Comparison of ENCODE assay signal across 11 cellular contexts in genomic region chr19:15282311-15282705, GRCh38. TPM values are rescaled to one million over a fixed set of nuclear protein-coding genes. Genes with fewer than 3 reads are reported as not detected.
DNase-seq lines count a peak whose midpoint lies in the region; ATAC-seq and TF ChIP-seq lines count a peak whose summit lies in the region.
"Had no signal": no experiment of that assay in that cellular context is flagged by ENCODE, and none has a peak within 500 bp of the region (broad histone marks: within the 10 kb centered on the region; RNA-seq: fewer than 3 reads in every experiment).

No MANE protein-coding gene starts in this region.

- no peaks in the 10 kb centered on the region for H3K27me3 Mint-ChIP-seq in activated naive CD4-positive, alpha-beta T cell treated with anti-CD3 and anti-CD28 coated beads for 36 hours (ENCODE audit: low read depth)
- H3K27me3 Mint-ChIP-seq in activated naive CD4-positive, alpha-beta T cell treated with anti-CD3 and anti-CD28 coated beads, Interleukin-2, amount 10 ng/mL, durations not matched to agents 7 days and 5 days: no peaks in the 10 kb centered on the region
- no peaks in the 10 kb centered on the region for H3K27me3 Mint-ChIP-seq in T-helper 17 cell

- H3K27ac ChIP-seq in tibial artery: peak overlapping the region; percentile 48 to 63

- TF ChIP-seq CTCF in tibial artery (IDR thresholded peaks at IDR 0.05): no peak

- H3K9ac ChIP-seq in iPS-15b (ENCODE audit: low read depth, low read length): peak overlapping the region; percentile 8

- H3K9me3 ChIP-seq in T-helper 17 cell (ENCODE audit: control insufficient read depth, low read length, poor library complexity, severe bottlenecking) (no peaks in the 10 kb centered on the region), iPS-15b (ENCODE audit: control insufficient read depth, insufficient read depth, low read length) (no peaks in the 10 kb centered on the region), tibial artery (no peaks in the 10 kb centered on the region), MG63 (no peaks in the 10 kb centered on the region)

- H3K4me1 ChIP-seq in iPS-15b (ENCODE audit: control insufficient read depth, insufficient read depth, low read length) (peaks cover 34% of the 10 kb centered on the region), tibial artery (peaks cover 0 to 100% (median 89%) of the 10 kb centered on the region in 4 donors)

- no peaks in the 10 kb centered on the region for H3K36me3 Mint-ChIP-seq in activated naive CD4-positive, alpha-beta T cell treated with anti-CD3 and anti-CD28 coated beads for 36 hours (ENCODE audit: low read depth)
- H3K36me3 Mint-ChIP-seq in activated naive CD4-positive, alpha-beta T cell treated with anti-CD3 and anti-CD28 coated beads, Interleukin-2, amount 10 ng/mL, durations not matched to agents 7 days and 5 days: peaks cover 2% of the 10 kb centered on the region
- H3K36me3 Mint-ChIP-seq in T-helper 17 cell (ENCODE audit: low read depth): no peaks in the 10 kb centered on the region

- intact Hi-C loops in activated naive CD4-positive, alpha-beta T cell treated with anti-CD3 and anti-CD28 coated beads for 36 hours (cut with micrococcal nuclease): no loop called here
- intact Hi-C loops in tibial artery (cut with DNase I; ENCODE audit: low total_unique reads): no loop called here

- no peak overlapping the region for H3K4me3 ChIP-seq in iPS-15b (ENCODE audit: low read depth, low read length)
- no peak overlapping the region for H3K4me3 ChIP-seq in tibial artery
- H3K4me3 ChIP-seq in MG63: no peak overlapping the region
- H3K4me3 ChIP-seq: lung had no signal

- H3K36me3 ChIP-seq in iPS-15b (ENCODE audit: control insufficient read depth, insufficient read depth, low read length) (no peaks in the 10 kb centered on the region), tibial artery (no peaks in the 10 kb centered on the region), MG63 (peaks cover 14% of the 10 kb centered on the region)

- H3K27me3 ChIP-seq in iPS-15b (ENCODE audit: control insufficient read depth, insufficient read depth, low read length) (no peaks in the 10 kb centered on the region), tibial artery (no peaks in the 10 kb centered on the region), MG63 (no peaks in the 10 kb centered on the region)

- peaks cover 89% of the 10 kb centered on the region for H3K4me1 Mint-ChIP-seq in activated naive CD4-positive, alpha-beta T cell treated with anti-CD3 and anti-CD28 coated beads for 36 hours (ENCODE audit: low read depth)
- H3K4me1 Mint-ChIP-seq in activated naive CD4-positive, alpha-beta T cell treated with anti-CD3 and anti-CD28 coated beads, Interleukin-2, amount 10 ng/mL, durations not matched to agents 7 days and 5 days: peaks cover 68% of the 10 kb centered on the region
- peaks cover 62% of the 10 kb centered on the region for H3K4me1 Mint-ChIP-seq in T-helper 17 cell

- no peaks in the 10 kb centered on the region for H3K9me3 Mint-ChIP-seq in activated naive CD4-positive, alpha-beta T cell treated with anti-CD3 and anti-CD28 coated beads for 36 hours
- no peaks in the 10 kb centered on the region for H3K9me3 Mint-ChIP-seq in activated naive CD4-positive, alpha-beta T cell treated with anti-CD3 and anti-CD28 coated beads, Interleukin-2, amount 10 ng/mL, durations not matched to agents 7 days and 5 days

- no peak for DNase-seq in activated naive CD4-positive, alpha-beta T cell treated with anti-CD3 and anti-CD28 coated beads for 36 hours
- no peak for DNase-seq in activated naive CD4-positive, alpha-beta T cell treated with anti-CD3 and anti-CD28 coated beads, Interleukin-2, amount 10 ng/mL, durations not matched to agents 7 days and 5 days
- DNase-seq in T-helper 17 cell (no peak), tibial artery (no peak), MG63 (no peak), occipital lobe (lab: John Stamatoyannopoulos, UW) (no peak)
- DNase-seq: erythroblast, NCI-H226 had no signal

- H3K4me3 Mint-ChIP-seq in activated naive CD4-positive, alpha-beta T cell treated with anti-CD3 and anti-CD28 coated beads for 36 hours: no peak overlapping the region
- H3K4me3 Mint-ChIP-seq in activated naive CD4-positive, alpha-beta T cell treated with anti-CD3 and anti-CD28 coated beads, Interleukin-2, amount 10 ng/mL, durations not matched to agents 7 days and 5 days: no peak overlapping the region
- H3K4me3 Mint-ChIP-seq in T-helper 17 cell: no peak overlapping the region

- CTCF ChIA-PET in activated naive CD4-positive, alpha-beta T cell treated with anti-CD3 and anti-CD28 coated beads for 36 hours (lab: Charles Lee): interaction anchor here (1.3 kb wide), 1 partner anchor 51 kb away, joined by 3 read pairs; no protein-coding TSS in a partner anchor
- CTCF ChIA-PET in activated naive CD4-positive, alpha-beta T cell treated with anti-CD3 and anti-CD28 coated beads, Interleukin-2, amount 10 ng/mL, durations not matched to agents 7 days and 5 days (lab: Charles Lee): interaction anchor here (0.9 to 1.0 kb wide), 2 partner anchors 9 to 11 kb away, joined by 3 read pairs; no protein-coding TSS in a partner anchor

- ATAC-seq in T-helper 17 cell: no peak
- no peak for ATAC-seq in HG03039 (IDR thresholded peaks at IDR 0.05; ENCODE audit: unreplicated experiment)

- peak overlapping the region; percentile 78 for H3K27ac Mint-ChIP-seq in activated naive CD4-positive, alpha-beta T cell treated with anti-CD3 and anti-CD28 coated beads for 36 hours
- H3K27ac Mint-ChIP-seq in activated naive CD4-positive, alpha-beta T cell treated with anti-CD3 and anti-CD28 coated beads, Interleukin-2, amount 10 ng/mL, durations not matched to agents 7 days and 5 days: no peak overlapping the region
- peak overlapping the region; percentile 94 for H3K27ac Mint-ChIP-seq in T-helper 17 cell

RNA-seq across cellular contexts. Expression of gene BRD4, which starts 50.0 kb away (rescaled TPM):
- 100 to 1,000 TPM; 109 to 111 TPM for total RNA-seq in activated naive CD4-positive, alpha-beta T cell treated with anti-CD3 and anti-CD28 coated beads for 36 hours
- total RNA-seq in T-helper 17 cell (100 to 1,000 TPM; 120 to 123 TPM), occipital lobe (9.5 TPM)
- total RNA-seq in MG63 (2014; rRNA removed; shearing (Covaris generic); ENCODE audit: low replicate concordance): 9.3 and 16.0 TPM in 2 replicates

RNA-seq across cellular contexts. Expression of gene EPHX3, which starts 50.1 kb away (rescaled TPM):
- total RNA-seq in activated naive CD4-positive, alpha-beta T cell treated with anti-CD3 and anti-CD28 coated beads for 36 hours: not detected
- total RNA-seq in T-helper 17 cell: not detected
- total RNA-seq in MG63 (2014; rRNA removed; shearing (Covaris generic); ENCODE audit: low replicate concordance): not detected in 2 replicates
- total RNA-seq in occipital lobe: not detected
